ENCODE assay signal across 15 cellular contexts in the genomic region with DNA sequence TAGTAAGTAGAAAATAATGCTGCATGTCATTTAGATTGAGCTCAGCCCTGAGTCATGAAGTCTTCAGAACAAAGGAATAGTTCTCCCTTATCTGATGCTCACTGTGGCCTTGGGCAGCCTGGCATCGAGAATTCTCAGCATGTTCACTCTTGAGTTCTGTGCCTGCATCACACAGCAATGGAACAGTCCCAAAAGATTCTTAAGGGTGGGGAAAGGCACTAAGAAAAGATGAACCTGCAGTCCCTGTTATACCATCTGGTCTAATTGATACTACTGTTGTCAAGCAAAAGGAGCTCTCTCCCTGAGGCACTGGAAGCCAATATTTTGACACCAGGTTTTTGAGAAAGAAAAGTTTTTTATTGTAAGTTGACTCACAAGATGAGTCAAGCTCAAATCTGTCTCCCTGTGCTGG. TPM values are rescaled to one million over a fixed set of nuclear protein-coding genes. Genes with fewer than 3 reads are reported as not detected.
A peak's percentile ranks its signal among the peaks of the same experiment; 100 is the strongest.
DNase-seq lines count a peak whose midpoint lies in the region; ATAC-seq and TF ChIP-seq lines count a peak whose summit lies in the region.
"Had no signal": no experiment of that assay in that cellular context is flagged by ENCODE, and none has a peak within 500 bp of the region (broad histone marks: within the 10 kb centered on the region; RNA-seq: fewer than 3 reads in every experiment).

No MANE protein-coding gene starts in this region.

- H3K27me3 ChIP-seq in MM.1S (replicated peaks; ENCODE audit: insufficient read depth, low read length), result no peaks in the 10 kb centered on the region
- H3K27me3 ChIP-seq in stomach, result no peaks in the 10 kb centered on the region
- H3K27me3 ChIP-seq: neutrophil had no signal

- CTCF ChIA-PET in activated CD4-positive, alpha-beta T cell treated with anti-CD3 and anti-CD28 coated beads for 36 hours (lab: Charles Lee), result interaction anchor here (0.6 kb wide), 1 partner anchor 148 kb away, joined by 3 read pairs; no protein-coding TSS in a partner anchor

- POLR2A ChIA-PET in activated CD4-positive, alpha-beta T cell treated with anti-CD3 and anti-CD28 coated beads for 36 hours (lab: Charles Lee), result interaction anchor here (0.6 kb wide), 1 partner anchor 18 kb away, joined by 3 read pairs; no protein-coding TSS in a partner anchor

- no peaks in the 10 kb centered on the region for H3K4me1 ChIP-seq in MM.1S (ENCODE audit: low read length)
- H3K4me1 ChIP-seq in stomach, result no peaks in the 10 kb centered on the region
- H3K4me1 ChIP-seq: Caco-2 had no signal

- peak overlapping the region; percentile 16 for H3K27ac Mint-ChIP-seq in activated CD4-positive, alpha-beta T cell treated with anti-CD3 and anti-CD28 coated beads for 36 hours

- no peak for DNase-seq in activated CD4-positive, alpha-beta T cell treated with anti-CD3 and anti-CD28 coated beads for 36 hours
- DNase-seq in activated CD4-positive, alpha-beta T cell treated with anti-CD3 and anti-CD28 coated beads, Interleukin-2, amount 50 U/mL, for 4 hours, result no peak
- peak; percentile 30 for DNase-seq in RKO (ENCODE audit: low spot score)
- peak; percentile 49 for DNase-seq in epithelial cell of prostate (ENCODE audit: low read depth, low spot score)
- peak; percentile 38 for DNase-seq in pons (ENCODE audit: low spot score)
- no peak for DNase-seq in MM.1S
- no peak for DNase-seq in stomach
- DNase-seq in HCEC 1CT, result no peak
- DNase-seq: activated CD4-positive, alpha-beta T cell treated with anti-CD3 and anti-CD28 coated beads, Interleukin-2, amount 50 U/mL, for 1 hour; Caco-2; NCI-H2029 treated with DMSO at 0.1 percent for 48 hours; NCI-H82 had no signal

- H3K27ac ChIP-seq in epithelial cell of prostate (peak overlapping the region; percentile 56), MM.1S (ENCODE audit: low read length) (no peak overlapping the region), stomach (no peak overlapping the region)
- H3K27ac ChIP-seq: neutrophil had no signal

- no peaks in the 10 kb centered on the region for H3F3A ChIP-seq in MM.1S (ENCODE audit: insufficient read depth, low read length)

- H3K9ac ChIP-seq in MM.1S (ENCODE audit: low read length), result no peak overlapping the region

- no peaks in the 10 kb centered on the region for H3K9me2 ChIP-seq in MM.1S (replicated peaks; ENCODE audit: insufficient read depth, low read length)

- TF ChIP-seq EP300 in stomach (IDR thresholded peaks at IDR 0.05), result no peak

- no peak overlapping the region for H2AFZ ChIP-seq in MM.1S (ENCODE audit: low read length)

- intact Hi-C loops in activated CD4-positive, alpha-beta T cell treated with anti-CD3 and anti-CD28 coated beads for 36 hours (cut with DNase I, micrococcal nuclease), result loop anchor here in 1 of 2 experiments (10.0 kb wide), 1 partner anchor 456 kb away; no protein-coding TSS in a partner anchor
- intact Hi-C loops in stomach (cut with DNase I; ENCODE audit: low total_unique reads), result no loop called here

- peaks cover 21% of the 10 kb centered on the region for H3K4me1 Mint-ChIP-seq in activated CD4-positive, alpha-beta T cell treated with anti-CD3 and anti-CD28 coated beads for 36 hours

- H4K20me1 ChIP-seq in MM.1S (ENCODE audit: insufficient read depth, low read length), result no peaks in the 10 kb centered on the region

- H3K4me3 Mint-ChIP-seq in activated CD4-positive, alpha-beta T cell treated with anti-CD3 and anti-CD28 coated beads for 36 hours, result no peak overlapping the region
- H3K4me3 Mint-ChIP-seq: stimulated activated naive CD8-positive, alpha-beta T cell treated with anti-CD3 and anti-CD28 coated beads, Interleukin-15, Interleukin-2, amounts not matched to agents 100 ng/mL and 50 ng/mL, for 24 hours had no signal

- peaks cover 11% of the 10 kb centered on the region; the same call in 1 of the 2 replicates for H3K36me3 ChIP-seq in MM.1S (replicated peaks; ENCODE audit: insufficient read depth, low read length)
- peaks cover 16 to 40% (median 35%) of the 10 kb centered on the region in 4 donors for H3K36me3 ChIP-seq in stomach

- no peak overlapping the region for H3K4me2 ChIP-seq in MM.1S (ENCODE audit: low read depth, low read length)

- no peak for ATAC-seq in activated CD4-positive, alpha-beta T cell treated with anti-CD3 and anti-CD28 coated beads for 36 hours
- ATAC-seq: Right ventricle myocardium inferior had no signal

- no peaks in the 10 kb centered on the region for H3K9me3 Mint-ChIP-seq in activated CD4-positive, alpha-beta T cell treated with anti-CD3 and anti-CD28 coated beads for 36 hours (ENCODE audit: low read depth)
- H3K9me3 Mint-ChIP-seq: stimulated activated naive CD8-positive, alpha-beta T cell treated with anti-CD3 and anti-CD28 coated beads, Interleukin-15, Interleukin-2, amounts not matched to agents 100 ng/mL and 50 ng/mL, for 24 hours had no signal

- H3K27me3 Mint-ChIP-seq in activated CD4-positive, alpha-beta T cell treated with anti-CD3 and anti-CD28 coated beads for 36 hours, result no peaks in the 10 kb centered on the region
- H3K27me3 Mint-ChIP-seq: stimulated activated naive CD8-positive, alpha-beta T cell treated with anti-CD3 and anti-CD28 coated beads, Interleukin-15, Interleukin-2, amounts not matched to agents 100 ng/mL and 50 ng/mL, for 24 hours had no signal

- WGBS in stomach, 5 donors, result 36 to 80% (median 45%) methylated on average over 1 of the region's 1 CpG

- H3K36me3 Mint-ChIP-seq in activated CD4-positive, alpha-beta T cell treated with anti-CD3 and anti-CD28 coated beads for 36 hours (ENCODE audit: low read depth), result peaks cover 27% of the 10 kb centered on the region

- H3K79me2 ChIP-seq in MM.1S (ENCODE audit: low read length), result no peaks in the 10 kb centered on the region

- no peaks in the 10 kb centered on the region for H3K9me3 ChIP-seq in MM.1S (replicated peaks; ENCODE audit: insufficient read depth, low read length)
- H3K9me3 ChIP-seq in stomach, result no peaks in the 10 kb centered on the region
- H3K9me3 ChIP-seq: Caco-2, neutrophil had no signal

- TF ChIP-seq CTCF in MM.1S (IDR thresholded peaks at IDR 0.05; ENCODE audit: low read length) (no peak), stomach (IDR thresholded peaks at IDR 0.05) (no peak)

- TF ChIP-seq POLR2A in stomach (IDR thresholded peaks at IDR 0.05), result no peak

- no peak overlapping the region for H3K4me3 ChIP-seq in MM.1S (ENCODE audit: low read length)
- no peak overlapping the region for H3K4me3 ChIP-seq in stomach

RNA-seq across cellular contexts. Expression of a gene that starts 38.2 kb away (rescaled TPM):
- 10 to 100 TPM; 28.6 to 34.2 TPM for total RNA-seq in activated CD4-positive, alpha-beta T cell treated with anti-CD3 and anti-CD28 coated beads for 36 hours
- total RNA-seq in stomach, result 10 to 100 TPM in 3 of 5 donors, 1 to 10 TPM in 2; 1.3 to 19.6 (median 14.2) TPM
- 1 to 10 TPM; 2.6 to 4.0 (median 3.3) TPM for polyA plus RNA-seq in stomach

RNA-seq across cellular contexts. Expression of a gene that starts 41.3 kb away (rescaled TPM):
- total RNA-seq in activated CD4-positive, alpha-beta T cell treated with anti-CD3 and anti-CD28 coated beads for 36 hours, result 100 to 1,000 TPM; 215 to 231 TPM
- 100 to 1,000 TPM in 4 of 5 donors, 10 to 100 TPM in 1; 73.3 to 272 (median 192) TPM for total RNA-seq in stomach
- 100 to 1,000 TPM in 2 of 3 donors, 10 to 100 TPM in 1; 98.7 to 146 (median 109) TPM for polyA plus RNA-seq in stomach

RNA-seq across cellular contexts. Expression of a gene that starts 59.7 kb away (rescaled TPM):
- total RNA-seq in activated CD4-positive, alpha-beta T cell treated with anti-CD3 and anti-CD28 coated beads for 36 hours, result 10 to 100 TPM; 10.1 to 11.5 TPM
- 10 to 100 TPM in 2 of 5 donors, 1 to 10 TPM in 3; 1.3 to 17.7 (median 4.1) TPM for total RNA-seq in stomach
- 1 to 10 TPM; 3.2 to 4.5 (median 3.4) TPM for polyA plus RNA-seq in stomach

Comparison
In these comparisons a context has a peak if more than half of its experiments do, and no peak if none do; other contexts are left out.
1. DNase-seq: peak in RKO (single experiment), epithelial cell of prostate (single experiment) and pons (single experiment); none in activated CD4-positive, alpha-beta T cell treated with anti-CD3 and anti-CD28 coated beads for 36 hours (single experiment), activated CD4-positive, alpha-beta T cell treated with anti-CD3 and anti-CD28 coated beads, Interleukin-2, amount 50 U/mL, for 4 hours (0 of 2), MM.1S (single experiment), stomach (single experiment) and HCEC 1CT (single experiment).